In the genomic region with DNA sequence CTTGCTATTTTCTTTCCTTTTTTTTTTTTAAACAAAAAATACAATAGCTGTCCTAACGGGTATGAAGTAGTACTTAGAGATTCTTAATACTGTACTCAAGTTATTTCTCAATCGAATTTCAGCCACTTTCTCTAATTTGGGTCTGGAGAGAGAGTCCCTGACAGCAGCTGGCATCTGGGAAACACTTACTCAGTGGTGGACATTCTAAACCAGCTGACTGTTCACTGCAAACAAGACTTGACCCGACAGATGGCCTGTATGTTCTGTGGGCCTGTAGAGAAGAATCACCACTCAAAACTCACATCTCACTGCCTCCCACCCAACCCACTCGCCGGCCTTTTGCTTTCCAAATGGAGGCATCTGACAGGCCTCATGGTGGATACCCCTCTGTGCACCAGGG, we compare ENCODE assay signal across 22 cellular contexts.
"Had no signal": no experiment of that assay in that cellular context is flagged by ENCODE, and none has a peak within 500 bp of the region (broad histone marks: within the 10 kb centered on the region; RNA-seq: fewer than 3 reads in every experiment).

No MANE protein-coding gene starts in this region.

- H3K9me3 ChIP-seq: SK-N-SH had no signal

- ATAC-seq: Panc1, PC-3, T-cell had no signal

- H3K4me1 Mint-ChIP-seq: T-cell had no signal

- H3K4me2 ChIP-seq: SK-N-SH had no signal

- H3K9ac ChIP-seq: SK-N-SH had no signal

- H3K4me3 Mint-ChIP-seq: T-cell had no signal

- H3K27ac Mint-ChIP-seq: T-cell had no signal

- H3K27ac ChIP-seq: RWPE1 had no signal

- H3K9me3 Mint-ChIP-seq: T-cell had no signal

- H3K36me3 Mint-ChIP-seq: T-cell had no signal

- DNase-seq: Karpas-422, KG1, MM.1S, NCI-H1092, NCI-H1105 treated with DMSO at 0.1 percent for 48 hours, NCI-H1436, NCI-H187, NCI-H2029, NCI-H2081 treated with DMSO at 0.1 percent for 48 hours, NCI-H2171, NCI-H226, NCI-H446, NCI-H510A, NCI-H526 treated with DMSO at 0.1 percent for 48 hours, NCI-H774, PC-3, SHP77, SK-N-SH, SW 1271, T-cell had no signal
